Comparison of ENCODE assay signal across 10 cellular contexts in genomic region chr9:93093081-93093448, GRCh38. TPM values are rescaled to one million over a fixed set of nuclear protein-coding genes. Genes with fewer than 3 reads are reported as not detected.
DNase-seq lines count a peak whose midpoint lies in the region; ATAC-seq and TF ChIP-seq lines count a peak whose summit lies in the region.
"Had no signal": no experiment of that assay in that cellular context is flagged by ENCODE, and none has a peak within 500 bp of the region (broad histone marks: within the 10 kb centered on the region; RNA-seq: fewer than 3 reads in every experiment).

No MANE protein-coding gene starts in this region.

- peaks cover 32% of the 10 kb centered on the region for H3K36me3 Mint-ChIP-seq in activated CD4-positive, alpha-beta T cell treated with anti-CD3 and anti-CD28 coated beads for 36 hours (ENCODE audit: low read depth)

- no peak overlapping the region for H3K4me3 ChIP-seq in right lobe of liver
- no peak overlapping the region for H3K4me3 ChIP-seq in subcutaneous abdominal adipose tissue (ENCODE audit: low read depth in 1 of 5, low read length in 5 of 5)
- H3K4me3 ChIP-seq: pancreas had no signal

- intact Hi-C loops in activated CD4-positive, alpha-beta T cell treated with anti-CD3 and anti-CD28 coated beads for 36 hours (cut with DNase I, micrococcal nuclease) = loop anchor here (10.0 kb wide), 2 partner anchors 328 to 798 kb away; partner anchors contain the start of genes BICD2 (in 1 of the 2) and IARS1 (in 1 of the 2)
- intact Hi-C loops in right lobe of liver (cut with DNase I) = loop anchor here in 1 of 2 donors (10.0 kb wide), 1 partner anchor 88 kb away; no protein-coding TSS in a partner anchor

- WGBS in right lobe of liver (ENCODE audit: insufficient coverage, low coverage, low lambda C conversion rate, missing lambda C conversion rate) = 46% methylated on average over 3 of the region's 4 CpGs

- CTCF ChIA-PET in activated CD4-positive, alpha-beta T cell treated with anti-CD3 and anti-CD28 coated beads for 36 hours (lab: Charles Lee) = interaction anchor here (0.8 to 0.9 kb wide), 2 partner anchors 32 to 35 kb away, joined by 3 read pairs; no protein-coding TSS in a partner anchor

- H3K9me3 ChIP-seq in right lobe of liver (no peaks in the 10 kb centered on the region), subcutaneous abdominal adipose tissue (ENCODE audit: control insufficient read depth in 5 of 5, low read length in 5 of 5) (peaks cover 0 to 10% (median 5%) of the 10 kb centered on the region in 5 donors)
- H3K9me3 ChIP-seq: pancreas had no signal

- peak overlapping the region; percentile 30 for H3K4me3 Mint-ChIP-seq in activated CD4-positive, alpha-beta T cell treated with anti-CD3 and anti-CD28 coated beads for 36 hours

- no peak for ATAC-seq in activated CD4-positive, alpha-beta T cell treated with anti-CD3 and anti-CD28 coated beads for 36 hours
- no peak for ATAC-seq in right lobe of liver
- ATAC-seq in HG02642 (IDR thresholded peaks at IDR 0.05; ENCODE audit: poor library complexity, unreplicated experiment) = no peak
- no peak for ATAC-seq in GM18909 (IDR thresholded peaks at IDR 0.05; ENCODE audit: poor library complexity, unreplicated experiment)
- ATAC-seq: pancreas had no signal

- H3K9ac ChIP-seq in subcutaneous abdominal adipose tissue (ENCODE audit: low read length in 5 of 5) = peak overlapping the region in 1 of 5 donors; percentile 25

- H3K36me3 ChIP-seq in right lobe of liver (no peaks in the 10 kb centered on the region), subcutaneous abdominal adipose tissue (ENCODE audit: control insufficient read depth in 5 of 5, insufficient read depth in 5 of 5, low read length in 5 of 5) (no peaks in the 10 kb centered on the region)
- H3K36me3 ChIP-seq: pancreas, WERI-Rb-1 had no signal

- no peak for TF ChIP-seq POLR2A in right lobe of liver (IDR thresholded peaks at IDR 0.05)

- DNase-seq in activated CD4-positive, alpha-beta T cell treated with anti-CD3 and anti-CD28 coated beads for 36 hours = no peak
- DNase-seq in activated CD4-positive, alpha-beta T cell treated with anti-CD3 and anti-CD28 coated beads, Interleukin-2, amount 50 U/mL, for 1 hour = no peak
- peak; percentile 47 for DNase-seq in activated CD8-positive, alpha-beta memory T cell treated with anti-CD3 and anti-CD28 coated beads, Interleukin-2, amount 50 U/mL, for 48 hours
- peak in 2 of 3 donors; percentile 6 to 32 for DNase-seq in right lobe of liver
- no peak for DNase-seq in dedifferentiated amniotic fluid mesenchymal stem cell (ENCODE audit: extremely low spot score)
- DNase-seq: WERI-Rb-1 had no signal

- H3K9me3 Mint-ChIP-seq in activated CD4-positive, alpha-beta T cell treated with anti-CD3 and anti-CD28 coated beads for 36 hours (ENCODE audit: low read depth) = peaks cover 11% of the 10 kb centered on the region

- no peak overlapping the region for H3K27ac ChIP-seq in right lobe of liver
- H3K27ac ChIP-seq in subcutaneous abdominal adipose tissue (ENCODE audit: low read depth, low read length) = peak overlapping the region; percentile 95
- H3K27ac ChIP-seq: pancreas, WERI-Rb-1 had no signal

- peaks cover 78% of the 10 kb centered on the region for H3K4me1 Mint-ChIP-seq in activated CD4-positive, alpha-beta T cell treated with anti-CD3 and anti-CD28 coated beads for 36 hours

- H3K4me1 ChIP-seq in right lobe of liver (peaks cover 0 to 9% (median 3%) of the 10 kb centered on the region in 4 donors), subcutaneous abdominal adipose tissue (ENCODE audit: control insufficient read depth in 5 of 5, insufficient read depth in 5 of 5, low read length in 5 of 5) (peaks cover 9 to 49% (median 41%) of the 10 kb centered on the region in 5 donors)

- H3K27me3 ChIP-seq in right lobe of liver (no peaks in the 10 kb centered on the region), subcutaneous abdominal adipose tissue (ENCODE audit: control insufficient read depth in 5 of 5, insufficient read depth in 4 of 5, low read length in 5 of 5) (no peaks in the 10 kb centered on the region)
- H3K27me3 ChIP-seq: pancreas had no signal

- peak overlapping the region; percentile 98 for H3K27ac Mint-ChIP-seq in activated CD4-positive, alpha-beta T cell treated with anti-CD3 and anti-CD28 coated beads for 36 hours

- TF ChIP-seq CTCF in right lobe of liver (IDR thresholded peaks at IDR 0.05) = no peak

- POLR2A ChIA-PET in activated CD4-positive, alpha-beta T cell treated with anti-CD3 and anti-CD28 coated beads for 36 hours (lab: Charles Lee) = no interaction called here

- H3K27me3 Mint-ChIP-seq in activated CD4-positive, alpha-beta T cell treated with anti-CD3 and anti-CD28 coated beads for 36 hours = no peaks in the 10 kb centered on the region

RNA-seq across cellular contexts. Expression of gene CARD19, which starts 3.0 kb away (rescaled TPM):
- total RNA-seq in activated CD4-positive, alpha-beta T cell treated with anti-CD3 and anti-CD28 coated beads for 36 hours = 10 to 100 TPM; 39.6 to 44.4 TPM
- total RNA-seq in right lobe of liver = 10 to 100 TPM in 3 of 6 experiments, 1 to 10 TPM in 3; 6.3 to 31.7 (median 12.1) TPM

RNA-seq across cellular contexts. Expression of gene SUSD3, which starts 34.6 kb away (rescaled TPM):
- total RNA-seq in activated CD4-positive, alpha-beta T cell treated with anti-CD3 and anti-CD28 coated beads for 36 hours = 10 to 100 TPM; 51.4 to 57.9 TPM
- total RNA-seq in right lobe of liver = 10 to 100 TPM in 4 of 6 experiments, 1 to 10 TPM in 2; 6.5 to 51.5 (median 31.2) TPM

RNA-seq across cellular contexts. Expression of gene NINJ1, which starts 41.0 kb away (rescaled TPM):
- 100 to 1,000 TPM in 1 of 2 experiments, 10 to 100 TPM in 1; 77.4 to 108 TPM for total RNA-seq in activated CD4-positive, alpha-beta T cell treated with anti-CD3 and anti-CD28 coated beads for 36 hours
- total RNA-seq in right lobe of liver = 100 to 1,000 TPM in 1 of 6 experiments, 10 to 100 TPM in 5; 35.6 to 103 (median 65.1) TPM

Comparison
In these comparisons a context has a peak if more than half of its experiments do, and no peak if none do; other contexts are left out.
1. DNase-seq: peak in activated CD8-positive, alpha-beta memory T cell treated with anti-CD3 and anti-CD28 coated beads, Interleukin-2, amount 50 U/mL, for 48 hours (single experiment) and right lobe of liver (2 of 3); none in activated CD4-positive, alpha-beta T cell treated with anti-CD3 and anti-CD28 coated beads for 36 hours (single experiment), activated CD4-positive, alpha-beta T cell treated with anti-CD3 and anti-CD28 coated beads, Interleukin-2, amount 50 U/mL, for 1 hour (single experiment) and dedifferentiated amniotic fluid mesenchymal stem cell (single experiment).